Comparison of ENCODE assay signal across 1 cellular context in the genomic region with DNA sequence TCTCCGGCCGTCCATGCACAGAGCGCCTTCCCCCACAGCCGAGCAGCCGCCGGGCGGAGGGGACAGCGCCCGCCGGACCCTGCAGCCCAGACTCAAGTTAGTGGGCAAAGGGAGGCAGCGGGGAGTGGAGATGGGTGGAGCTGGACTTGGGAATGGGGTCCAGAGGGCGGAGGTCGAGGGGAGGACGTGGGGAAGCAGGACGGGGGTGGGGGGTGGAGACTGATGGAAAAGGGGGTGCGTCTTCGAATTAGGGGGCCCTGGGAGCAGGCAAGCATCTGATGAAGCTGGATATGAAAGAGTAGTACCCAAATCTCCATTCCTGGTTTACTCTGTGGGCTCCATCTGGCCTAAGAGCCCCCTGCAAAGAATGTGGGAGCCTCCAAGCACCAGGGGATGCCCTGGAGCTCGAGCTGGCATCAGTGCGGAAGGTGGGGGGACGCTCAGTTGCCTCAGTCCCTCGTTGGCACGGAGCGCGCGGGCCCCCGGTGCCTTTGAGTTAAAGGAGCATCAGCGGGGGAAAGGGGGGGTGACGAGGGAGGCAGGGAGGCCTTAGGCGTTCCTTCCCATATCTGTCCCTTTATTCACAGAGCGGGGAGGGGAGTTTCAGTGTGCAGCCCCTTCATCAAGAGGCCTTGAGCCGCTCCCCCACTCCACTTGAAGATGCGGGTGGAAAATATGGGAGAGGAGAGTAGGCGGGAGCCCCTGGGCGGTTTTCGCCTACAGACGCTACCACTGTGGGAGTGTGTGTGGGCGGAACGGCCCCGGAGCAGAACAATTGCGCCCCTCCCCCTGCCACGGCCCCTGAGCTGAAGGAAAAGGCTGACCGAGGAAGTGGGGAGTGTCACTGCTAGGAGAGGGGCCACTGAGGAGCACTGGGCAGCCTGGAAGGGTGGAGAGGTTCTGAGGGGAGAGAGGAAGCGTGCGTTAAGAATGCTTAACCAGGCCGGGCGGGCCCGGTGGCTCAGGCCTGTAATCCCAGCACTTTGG.
TF ChIP-seq lines count a peak whose summit lies in the region.

No MANE protein-coding gene starts in this region.

TF ChIP-seq in GM23338, 12 proteins besides CTCF, POLR2A, EP300 and RAD21 (continued from another document):
- TF ChIP-seq, protein P1, sequence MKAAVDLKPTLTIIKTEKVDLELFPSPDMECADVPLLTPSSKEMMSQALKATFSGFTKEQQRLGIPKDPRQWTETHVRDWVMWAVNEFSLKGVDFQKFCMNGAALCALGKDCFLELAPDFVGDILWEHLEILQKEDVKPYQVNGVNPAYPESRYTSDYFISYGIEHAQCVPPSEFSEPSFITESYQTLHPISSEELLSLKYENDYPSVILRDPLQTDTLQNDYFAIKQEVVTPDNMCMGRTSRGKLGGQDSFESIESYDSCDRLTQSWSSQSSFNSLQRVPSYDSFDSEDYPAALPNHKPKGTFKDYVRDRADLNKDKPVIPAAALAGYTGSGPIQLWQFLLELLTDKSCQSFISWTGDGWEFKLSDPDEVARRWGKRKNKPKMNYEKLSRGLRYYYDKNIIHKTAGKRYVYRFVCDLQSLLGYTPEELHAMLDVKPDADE (IDR thresholded peaks at IDR 0.05), result no peak
- TF ChIP-seq, protein P2, sequence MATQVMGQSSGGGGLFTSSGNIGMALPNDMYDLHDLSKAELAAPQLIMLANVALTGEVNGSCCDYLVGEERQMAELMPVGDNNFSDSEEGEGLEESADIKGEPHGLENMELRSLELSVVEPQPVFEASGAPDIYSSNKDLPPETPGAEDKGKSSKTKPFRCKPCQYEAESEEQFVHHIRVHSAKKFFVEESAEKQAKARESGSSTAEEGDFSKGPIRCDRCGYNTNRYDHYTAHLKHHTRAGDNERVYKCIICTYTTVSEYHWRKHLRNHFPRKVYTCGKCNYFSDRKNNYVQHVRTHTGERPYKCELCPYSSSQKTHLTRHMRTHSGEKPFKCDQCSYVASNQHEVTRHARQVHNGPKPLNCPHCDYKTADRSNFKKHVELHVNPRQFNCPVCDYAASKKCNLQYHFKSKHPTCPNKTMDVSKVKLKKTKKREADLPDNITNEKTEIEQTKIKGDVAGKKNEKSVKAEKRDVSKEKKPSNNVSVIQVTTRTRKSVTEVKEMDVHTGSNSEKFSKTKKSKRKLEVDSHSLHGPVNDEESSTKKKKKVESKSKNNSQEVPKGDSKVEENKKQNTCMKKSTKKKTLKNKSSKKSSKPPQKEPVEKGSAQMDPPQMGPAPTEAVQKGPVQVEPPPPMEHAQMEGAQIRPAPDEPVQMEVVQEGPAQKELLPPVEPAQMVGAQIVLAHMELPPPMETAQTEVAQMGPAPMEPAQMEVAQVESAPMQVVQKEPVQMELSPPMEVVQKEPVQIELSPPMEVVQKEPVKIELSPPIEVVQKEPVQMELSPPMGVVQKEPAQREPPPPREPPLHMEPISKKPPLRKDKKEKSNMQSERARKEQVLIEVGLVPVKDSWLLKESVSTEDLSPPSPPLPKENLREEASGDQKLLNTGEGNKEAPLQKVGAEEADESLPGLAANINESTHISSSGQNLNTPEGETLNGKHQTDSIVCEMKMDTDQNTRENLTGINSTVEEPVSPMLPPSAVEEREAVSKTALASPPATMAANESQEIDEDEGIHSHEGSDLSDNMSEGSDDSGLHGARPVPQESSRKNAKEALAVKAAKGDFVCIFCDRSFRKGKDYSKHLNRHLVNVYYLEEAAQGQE (IDR thresholded peaks at IDR 0.05; ENCODE audit: unreplicated experiment), result no peak
- no peak for TF ChIP-seq NANOG (IDR thresholded peaks at IDR 0.05; ENCODE audit: borderline replicate concordance)
